1 cellular context compared by ENCODE assay signal in the genomic region with DNA sequence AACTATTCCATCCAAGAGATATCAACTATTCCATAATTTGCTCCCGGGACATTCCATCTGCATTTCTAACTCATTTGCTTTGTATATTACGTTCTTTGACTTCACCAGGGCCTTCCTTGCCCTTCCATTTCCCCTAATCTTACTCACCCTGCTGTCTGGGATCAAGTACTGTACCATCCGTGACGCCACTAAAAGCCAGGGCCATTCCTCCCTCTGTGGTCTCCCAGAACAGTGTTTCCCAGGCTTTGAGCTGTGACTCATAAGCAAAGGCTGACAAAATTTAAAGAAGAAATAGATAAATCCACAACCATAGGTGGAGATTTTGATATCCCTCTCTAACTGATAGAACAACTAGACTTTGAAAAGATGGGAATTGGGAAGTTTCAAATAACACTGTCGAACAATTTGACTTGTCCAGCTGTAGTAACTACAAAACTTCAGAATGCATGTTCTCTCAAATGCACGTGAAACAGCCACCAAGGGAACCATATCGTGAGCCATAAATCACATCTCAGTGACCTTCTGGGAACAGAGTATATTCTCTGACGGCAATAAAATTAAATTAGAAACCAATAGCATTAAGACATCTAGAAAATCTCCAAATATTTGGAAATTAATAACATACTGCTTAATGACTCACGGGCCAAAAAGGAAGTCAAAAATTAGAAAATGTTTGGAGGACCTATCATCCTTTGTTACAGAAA.
TF ChIP-seq lines count a peak whose summit lies in the region.

No MANE protein-coding gene starts in this region.

TF ChIP-seq in K562, 482 proteins besides CTCF, POLR2A, EP300 and RAD21 (continued from another document):
- TF ChIP-seq RBM14 (IDR thresholded peaks at IDR 0.05; ENCODE audit: borderline replicate concordance, insufficient read depth, low read depth, low read length) (no peak), MEIS2 (IDR thresholded peaks at IDR 0.05; ENCODE audit: partially characterized antibody) (peak; percentile 62)
TF ChIP-seq in K562: peak in this region for 7.
